Comparison of ENCODE assay signal across 2 cellular contexts in the genomic region with DNA sequence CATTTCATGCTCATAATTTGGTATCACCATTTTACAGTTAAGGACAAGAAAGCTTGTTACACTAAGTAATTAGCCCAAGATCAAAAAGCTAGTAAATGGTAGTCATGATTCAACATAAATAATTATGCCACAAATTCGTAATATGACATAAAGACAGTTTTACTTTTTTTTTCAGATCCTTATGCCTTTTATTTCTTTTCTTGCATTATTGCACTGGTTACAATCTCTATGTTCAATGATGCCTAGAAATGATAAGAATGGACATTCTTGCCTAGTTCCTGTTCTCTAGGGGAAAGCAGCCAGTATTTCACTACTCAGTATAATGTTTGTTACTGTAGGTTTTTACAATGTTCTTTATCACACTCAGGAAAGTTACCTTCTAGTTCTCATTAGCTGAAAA.
TF ChIP-seq lines count a peak whose summit lies in the region.

No MANE protein-coding gene starts in this region.

TF ChIP-seq in HepG2, 621 proteins besides CTCF, POLR2A, EP300 and RAD21 (continued from another document):
- TF ChIP-seq, protein P1, sequence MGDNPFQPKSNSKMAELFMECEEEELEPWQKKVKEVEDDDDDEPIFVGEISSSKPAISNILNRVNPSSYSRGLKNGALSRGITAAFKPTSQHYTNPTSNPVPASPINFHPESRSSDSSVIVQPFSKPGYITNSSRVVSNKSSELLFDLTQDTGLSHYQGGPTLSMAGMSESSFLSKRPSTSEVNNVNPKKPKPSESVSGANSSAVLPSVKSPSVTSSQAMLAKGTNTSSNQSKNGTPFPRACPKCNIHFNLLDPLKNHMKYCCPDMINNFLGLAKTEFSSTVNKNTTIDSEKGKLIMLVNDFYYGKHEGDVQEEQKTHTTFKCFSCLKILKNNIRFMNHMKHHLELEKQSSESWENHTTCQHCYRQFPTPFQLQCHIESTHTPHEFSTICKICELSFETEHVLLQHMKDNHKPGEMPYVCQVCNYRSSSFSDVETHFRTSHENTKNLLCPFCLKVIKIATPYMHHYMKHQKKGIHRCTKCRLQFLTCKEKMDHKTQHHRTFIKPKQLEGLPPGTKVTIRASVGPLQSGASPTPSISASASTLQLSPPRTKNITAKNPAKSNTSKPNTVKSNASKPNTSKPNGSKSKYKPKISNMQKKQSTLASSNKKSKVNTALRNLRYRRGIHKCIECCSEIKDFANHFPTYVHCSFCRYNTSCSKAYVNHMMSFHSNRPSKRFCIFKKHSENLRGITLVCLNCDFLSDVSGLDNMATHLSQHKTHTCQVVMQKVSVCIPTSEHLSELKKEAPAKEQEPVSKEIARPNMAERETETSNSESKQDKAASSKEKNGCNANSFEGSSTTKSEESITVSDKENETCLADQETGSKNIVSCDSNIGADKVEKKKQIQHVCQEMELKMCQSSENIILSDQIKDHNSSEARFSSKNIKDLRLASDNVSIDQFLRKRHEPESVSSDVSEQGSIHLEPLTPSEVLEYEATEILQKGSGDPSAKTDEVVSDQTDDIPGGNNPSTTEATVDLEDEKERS (CRISPR knock-in tag; IDR thresholded peaks at IDR 0.05), result 0 out of 2 replicates have a peak, but pooled peaks have one; percentile 45
TF ChIP-seq in HepG2: peak in this region for 1.

TF ChIP-seq in HEK293, 187 proteins besides CTCF, POLR2A, EP300 and RAD21 (continued from another document):
- TF ChIP-seq, protein P2, sequence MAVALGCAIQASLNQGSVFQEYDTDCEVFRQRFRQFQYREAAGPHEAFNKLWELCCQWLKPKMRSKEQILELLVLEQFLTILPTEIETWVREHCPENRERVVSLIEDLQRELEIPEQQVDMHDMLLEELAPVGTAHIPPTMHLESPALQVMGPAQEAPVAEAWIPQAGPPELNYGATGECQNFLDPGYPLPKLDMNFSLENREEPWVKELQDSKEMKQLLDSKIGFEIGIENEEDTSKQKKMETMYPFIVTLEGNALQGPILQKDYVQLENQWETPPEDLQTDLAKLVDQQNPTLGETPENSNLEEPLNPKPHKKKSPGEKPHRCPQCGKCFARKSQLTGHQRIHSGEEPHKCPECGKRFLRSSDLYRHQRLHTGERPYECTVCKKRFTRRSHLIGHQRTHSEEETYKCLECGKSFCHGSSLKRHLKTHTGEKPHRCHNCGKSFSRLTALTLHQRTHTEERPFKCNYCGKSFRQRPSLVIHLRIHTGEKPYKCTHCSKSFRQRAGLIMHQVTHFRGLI (tag by site-specific recombination; IDR thresholded peaks at IDR 0.05), result no peak
- TF ChIP-seq KLF1 (tag by site-specific recombination; IDR thresholded peaks at IDR 0.05) (no peak), SETDB1 (IDR thresholded peaks at IDR 0.05; ENCODE audit: insufficient read length, low read length) (peak; percentile 93), ZNF366 (tag by site-specific recombination; conservative IDR thresholded peaks at IDR 0.05) (no peak)
